Comparison of ENCODE assay signal across 15 cellular contexts in the genomic region with DNA sequence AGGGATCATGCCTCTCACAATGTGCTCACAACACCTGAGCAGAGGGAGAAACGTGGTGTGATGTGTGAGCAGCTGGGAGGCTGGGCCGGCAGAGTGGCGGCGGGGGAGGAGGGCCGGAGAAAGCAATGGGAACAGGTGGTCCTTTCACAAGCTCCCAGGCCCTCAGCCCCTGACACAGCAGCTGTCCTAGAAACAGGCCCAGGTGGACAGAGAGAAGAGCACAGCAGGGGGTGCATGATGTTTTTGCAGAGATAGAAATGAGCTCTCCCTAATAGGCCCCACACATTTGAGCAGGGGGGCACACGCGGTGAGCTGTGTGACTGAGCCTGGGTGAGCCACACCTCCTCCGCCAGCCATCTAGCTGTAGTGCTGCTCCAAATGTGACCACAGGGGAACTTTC. TPM values are rescaled to one million over a fixed set of nuclear protein-coding genes. Genes with fewer than 3 reads are reported as not detected.
DNase-seq lines count a peak whose midpoint lies in the region; ATAC-seq and TF ChIP-seq lines count a peak whose summit lies in the region.
"Had no signal": no experiment of that assay in that cellular context is flagged by ENCODE, and none has a peak within 500 bp of the region (broad histone marks: within the 10 kb centered on the region; RNA-seq: fewer than 3 reads in every experiment).

No MANE protein-coding gene starts in this region.

- TF ChIP-seq POLR2A in esophagus squamous epithelium (IDR thresholded peaks at IDR 0.05): no peak
- TF ChIP-seq POLR2A in suprapubic skin (IDR thresholded peaks at IDR 0.05): no peak

- H3K9me3 ChIP-seq in WERI-Rb-1 (ENCODE audit: severe bottlenecking) (no peaks in the 10 kb centered on the region), esophagus squamous epithelium (no peaks in the 10 kb centered on the region), suprapubic skin (no peaks in the 10 kb centered on the region)
- H3K9me3 ChIP-seq: tibial nerve had no signal

- peaks cover 95% of the 10 kb centered on the region for H3K4me1 Mint-ChIP-seq in stimulated activated naive CD8-positive, alpha-beta T cell treated with anti-CD3 and anti-CD28 coated beads, Interleukin-15, amount 100 ng/mL, for 72 hours

- H3K4me3 ChIP-seq in WERI-Rb-1 (ENCODE audit: low read depth, low read length) (no peak overlapping the region), esophagus squamous epithelium (no peak overlapping the region), suprapubic skin (no peak overlapping the region)
- H3K4me3 ChIP-seq: tibial nerve had no signal

- 78 to 95% methylated on average over 5 to 7 of the region's 8 CpGs for WGBS in esophagus squamous epithelium, 2 donors
- WGBS in suprapubic skin: 89% methylated on average over 8 of the region's 8 CpGs

- H3K36me3 ChIP-seq in WERI-Rb-1 (no peaks in the 10 kb centered on the region), esophagus squamous epithelium (no peaks in the 10 kb centered on the region), suprapubic skin (no peaks in the 10 kb centered on the region)
- H3K36me3 ChIP-seq: tibial nerve had no signal

- TF ChIP-seq CTCF in WERI-Rb-1 (IDR thresholded peaks at IDR 0.05; ENCODE audit: low read depth, low read length) (no peak), esophagus squamous epithelium (IDR thresholded peaks at IDR 0.05) (no peak), suprapubic skin (IDR thresholded peaks at IDR 0.05) (no peak)

- H3K4me3 Mint-ChIP-seq in stimulated activated naive CD8-positive, alpha-beta T cell treated with anti-CD3 and anti-CD28 coated beads, Interleukin-15, amount 100 ng/mL, for 72 hours: peak overlapping the region in 1 of 2 donors; percentile 21
- H3K4me3 Mint-ChIP-seq: activated T-helper 17 cell treated with anti-CD3 and anti-CD28 coated beads, Interleukin-2, amount 50 U/mL, for 72 hours; T-cell had no signal

- H3K9me3 Mint-ChIP-seq in stimulated activated naive CD8-positive, alpha-beta T cell treated with anti-CD3 and anti-CD28 coated beads, Interleukin-15, amount 100 ng/mL, for 72 hours: no peaks in the 10 kb centered on the region
- H3K9me3 Mint-ChIP-seq: activated T-helper 17 cell treated with anti-CD3 and anti-CD28 coated beads, Interleukin-2, amount 50 U/mL, for 72 hours; T-cell had no signal

- no peak for TF ChIP-seq EP300 in suprapubic skin (IDR thresholded peaks at IDR 0.05)

- no peaks in the 10 kb centered on the region for H3K27me3 ChIP-seq in WERI-Rb-1 (ENCODE audit: insufficient read depth, low read depth, severe bottlenecking)
- H3K27me3 ChIP-seq in esophagus squamous epithelium: peaks cover 0 to 15% (median 0%) of the 10 kb centered on the region in 4 donors
- H3K27me3 ChIP-seq in suprapubic skin: no peaks in the 10 kb centered on the region
- H3K27me3 ChIP-seq: tibial nerve had no signal

- no peak for ATAC-seq in stimulated activated naive CD8-positive, alpha-beta T cell treated with anti-CD3 and anti-CD28 coated beads, Interleukin-15, Interleukin-2, amounts not matched to agents 100 U/mL and 50 U/mL, for 24 hours
- no peak for ATAC-seq in stimulated activated naive CD8-positive, alpha-beta T cell treated with anti-CD3 and anti-CD28 coated beads, Interleukin-15, amount 100 ng/mL, for 72 hours
- ATAC-seq: activated T-helper 17 cell treated with anti-CD3 and anti-CD28 coated beads, Interleukin-2, amount 50 U/mL, for 72 hours; Panc1; T-cell had no signal

- H3K27ac ChIP-seq in WERI-Rb-1: peak overlapping the region; percentile 62
- H3K27ac ChIP-seq in esophagus squamous epithelium: no peak overlapping the region
- no peak overlapping the region for H3K27ac ChIP-seq in suprapubic skin
- H3K27ac ChIP-seq: tibial nerve had no signal

- H3K27ac Mint-ChIP-seq in stimulated activated naive CD8-positive, alpha-beta T cell treated with anti-CD3 and anti-CD28 coated beads, Interleukin-15, amount 100 ng/mL, for 72 hours: no peak overlapping the region
- H3K27ac Mint-ChIP-seq: activated T-helper 17 cell treated with anti-CD3 and anti-CD28 coated beads, Interleukin-2, amount 50 U/mL, for 72 hours; T-cell had no signal

- DNase-seq in stimulated activated naive CD8-positive, alpha-beta T cell treated with anti-CD3 and anti-CD28 coated beads, Interleukin-15, Interleukin-2, amounts not matched to agents 100 U/mL and 50 U/mL, for 24 hours: peak; percentile 9
- DNase-seq in stimulated activated naive CD8-positive, alpha-beta T cell treated with anti-CD3 and anti-CD28 coated beads, Interleukin-15, amount 100 ng/mL, for 72 hours: no peak
- DNase-seq in NCI-H2196 (lab: John Stamatoyannopoulos, UW; ENCODE audit: unreplicated experiment) (peak; percentile 37), WERI-Rb-1 (peak; percentile 88), SKM-1 (lab: John Stamatoyannopoulos, UW; ENCODE audit: unreplicated experiment) (no peak), esophagus squamous epithelium (lab: John Stamatoyannopoulos, UW) (no peak), suprapubic skin (ENCODE audit: low spot score in 2 of 2) (no peak)
- no peak for DNase-seq in activated CD4-positive, alpha-beta T cell treated with anti-CD3 and anti-CD28 coated beads for 48 hours
- DNase-seq: ACHN; activated CD4-positive, CD25-positive, alpha-beta regulatory T cell treated with anti-CD3 and anti-CD28 coated beads, Interleukin-2, amount 50 U/mL, for 72 hours; Calu3; T-cell had no signal

- peaks cover 64% of the 10 kb centered on the region for H3K27me3 Mint-ChIP-seq in stimulated activated naive CD8-positive, alpha-beta T cell treated with anti-CD3 and anti-CD28 coated beads, Interleukin-15, amount 100 ng/mL, for 72 hours

- H3K4me1 ChIP-seq in esophagus squamous epithelium (peaks cover 12 to 31% (median 18%) of the 10 kb centered on the region in 3 donors), suprapubic skin (peaks cover 29% of the 10 kb centered on the region)

- intact Hi-C loops in esophagus squamous epithelium (cut with DNase I): no loop called here

RNA-seq across cellular contexts. Expression of a gene that starts 7.6 kb away (rescaled TPM):
- total RNA-seq in esophagus squamous epithelium: 1 to 10 TPM; 1.1 to 2.2 (median 1.3) TPM
- total RNA-seq in suprapubic skin: 1 to 10 TPM in 2 of 4 donors, under 1 TPM in 2; 0.40 to 3.6 (median 1.8) TPM

RNA-seq across cellular contexts. Expression of a gene that starts 22.7 kb away (rescaled TPM):
- total RNA-seq in esophagus squamous epithelium (1 to 10 TPM; 5.6 to 9.5 (median 7.5) TPM), suprapubic skin (10 to 100 TPM in 1 of 4 donors, 1 to 10 TPM in 3; 4.1 to 10.7 (median 6.2) TPM)

Comparison
In these comparisons a context has a peak if more than half of its experiments do, and no peak if none do; other contexts are left out.
1. DNase-seq: peak in stimulated activated naive CD8-positive, alpha-beta T cell treated with anti-CD3 and anti-CD28 coated beads, Interleukin-15, Interleukin-2, amounts not matched to agents 100 U/mL and 50 U/mL, for 24 hours (single experiment), NCI-H2196 (single experiment) and WERI-Rb-1 (single experiment); none in stimulated activated naive CD8-positive, alpha-beta T cell treated with anti-CD3 and anti-CD28 coated beads, Interleukin-15, amount 100 ng/mL, for 72 hours (0 of 2), SKM-1 (single experiment), esophagus squamous epithelium (single experiment), activated CD4-positive, alpha-beta T cell treated with anti-CD3 and anti-CD28 coated beads for 48 hours (single experiment) and suprapubic skin (0 of 2).